7 cellular contexts compared by ENCODE assay signal in genomic region chr1:22131062-22131461, GRCh38. TPM values are rescaled to one million over a fixed set of nuclear protein-coding genes. Genes with fewer than 3 reads are reported as not detected.
"Had no signal": no experiment of that assay in that cellular context is flagged by ENCODE, and none has a peak within 500 bp of the region (broad histone marks: within the 10 kb centered on the region; RNA-seq: fewer than 3 reads in every experiment).

No MANE protein-coding gene starts in this region.

- H3K27ac Mint-ChIP-seq: IgD-negative memory B cell had no signal

- H3K4me1 Mint-ChIP-seq: IgD-negative memory B cell had no signal

- H3K36me3 Mint-ChIP-seq: IgD-negative memory B cell had no signal

- H3K27me3 Mint-ChIP-seq: IgD-negative memory B cell had no signal

- DNase-seq: IMR-90, KBM-7, KG1 had no signal

- H3K4me3 ChIP-seq: K562 had no signal

- H3K27ac ChIP-seq: HL-60 had no signal

- H3K9me3 Mint-ChIP-seq: IgD-negative memory B cell had no signal

RNA-seq across cellular contexts. Expression of gene WNT4, which starts 11.8 kb away (rescaled TPM):
- total RNA-seq: HepG2, IMR-90, K562 had no signal
